Comparison of ENCODE assay signal across 8 cellular contexts in the genomic region with DNA sequence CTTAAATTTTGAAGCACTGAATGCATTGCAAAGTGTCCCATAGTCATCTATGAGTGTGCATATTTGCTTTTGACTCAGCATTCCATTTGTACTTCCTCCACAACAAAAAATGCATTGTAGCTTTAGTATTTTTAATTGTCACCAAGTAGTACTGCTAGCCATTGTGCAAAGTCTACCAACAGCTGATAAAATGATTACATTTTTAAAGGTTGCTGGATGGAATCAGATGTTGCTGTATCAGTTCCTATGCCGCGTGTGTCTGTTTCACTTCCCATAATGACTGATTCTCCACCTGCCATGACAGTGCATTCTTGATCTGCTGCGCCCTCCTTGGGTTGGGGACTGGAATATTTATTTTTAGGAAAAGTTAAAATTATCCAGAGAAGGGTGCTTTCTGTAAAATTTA. TPM values are rescaled to one million over a fixed set of nuclear protein-coding genes. Genes with fewer than 3 reads are reported as not detected.
A peak's percentile ranks its signal among the peaks of the same experiment; 100 is the strongest.
DNase-seq lines count a peak whose midpoint lies in the region; ATAC-seq and TF ChIP-seq lines count a peak whose summit lies in the region.

No MANE protein-coding gene starts in this region.

- H3K36me3 Mint-ChIP-seq in activated T-cell treated with anti-CD3 and anti-CD28 coated beads, Interleukin-2, amount 50 U/mL, for 4 hours (ENCODE audit: insufficient read depth): peaks cover 2% of the 10 kb centered on the region

- H3K9me3 Mint-ChIP-seq in activated T-cell treated with anti-CD3 and anti-CD28 coated beads, Interleukin-2, amount 50 U/mL, for 4 hours: no peaks in the 10 kb centered on the region

- H3K4me3 ChIP-seq in brain microvascular endothelial cell (ENCODE audit: low read depth, low read length): no peak overlapping the region

- no peaks in the 10 kb centered on the region for H3K36me3 ChIP-seq in brain microvascular endothelial cell (replicated peaks)

- TF ChIP-seq CTCF in brain microvascular endothelial cell (IDR thresholded peaks at IDR 0.05; ENCODE audit: low read depth, low read length, missing control alignments): no peak

- H3K27ac ChIP-seq in brain microvascular endothelial cell: no peak overlapping the region

- in situ Hi-C loops in brain microvascular endothelial cell (cut with HindIII; ENCODE audit: low pct_ligation_motif_present, low sequenced_read_pairs): no loop called here

- H3K4me1 Mint-ChIP-seq in activated T-cell treated with anti-CD3 and anti-CD28 coated beads, Interleukin-2, amount 50 U/mL, for 4 hours (ENCODE audit: low read depth): peaks cover 17% of the 10 kb centered on the region

- no peak overlapping the region for H3K4me3 Mint-ChIP-seq in activated T-cell treated with anti-CD3 and anti-CD28 coated beads, Interleukin-2, amount 50 U/mL, for 4 hours

- DNase-seq in A172 (ENCODE audit: low spot score): peak; percentile 6
- peak; percentile 96 for DNase-seq in SIG-M5 treated with dmso at 0.1 percent for 504 hours (lab: John Stamatoyannopoulos, UW; ENCODE audit: unreplicated experiment)
- DNase-seq in stimulated activated CD4-positive, alpha-beta T cell treated with anti-CD3 and anti-CD28 coated beads, Interleukin-2, amount 100 ng/mL, for 48 hours: no peak
- DNase-seq in brain microvascular endothelial cell: no peak
- no peak for DNase-seq in activated T-cell treated with anti-CD3 and anti-CD28 coated beads, Interleukin-2, amount 50 U/mL, for 4 hours
- no peak for DNase-seq in ecto neural progenitor cell (ENCODE audit: low spot score)

- peak; percentile 60 for ATAC-seq in GM19025 (IDR thresholded peaks at IDR 0.05; ENCODE audit: low read depth, unreplicated experiment)
- peak; percentile 77 for ATAC-seq in HG03045 (IDR thresholded peaks at IDR 0.05; ENCODE audit: unreplicated experiment)
- no peak for ATAC-seq in activated T-cell treated with anti-CD3 and anti-CD28 coated beads, Interleukin-2, amount 50 U/mL, for 4 hours

- H3K27me3 ChIP-seq in brain microvascular endothelial cell (replicated peaks): no peaks in the 10 kb centered on the region

- H3K27me3 Mint-ChIP-seq in activated T-cell treated with anti-CD3 and anti-CD28 coated beads, Interleukin-2, amount 50 U/mL, for 4 hours (ENCODE audit: low read depth): no peaks in the 10 kb centered on the region

RNA-seq across cellular contexts. Expression of a gene that starts 41.2 kb away (rescaled TPM):
- total RNA-seq in A172 (2014; rRNA removed; shearing (Covaris generic)): 5.7 and 5.9 TPM in 2 replicates
- 1 to 10 TPM; 3.8 to 4.7 (median 4.6) TPM for total RNA-seq in activated T-cell treated with anti-CD3 and anti-CD28 coated beads, Interleukin-2, amount 50 U/mL, for 4 hours

RNA-seq across cellular contexts. Expression of a gene that starts 42.3 kb away (rescaled TPM):
- total RNA-seq in A172 (2014; rRNA removed; shearing (Covaris generic)): 9.8 and 11.2 TPM in 2 replicates
- total RNA-seq in activated T-cell treated with anti-CD3 and anti-CD28 coated beads, Interleukin-2, amount 50 U/mL, for 4 hours: 1 to 10 TPM; 5.5 to 6.2 (median 6.0) TPM

Comparison
In these comparisons a context has a peak if more than half of its experiments do, and no peak if none do; other contexts are left out.
1. DNase-seq: peak in A172 (single experiment) and SIG-M5 treated with dmso at 0.1 percent for 504 hours (single experiment); none in stimulated activated CD4-positive, alpha-beta T cell treated with anti-CD3 and anti-CD28 coated beads, Interleukin-2, amount 100 ng/mL, for 48 hours (0 of 2), brain microvascular endothelial cell (single experiment), activated T-cell treated with anti-CD3 and anti-CD28 coated beads, Interleukin-2, amount 50 U/mL, for 4 hours (single experiment) and ecto neural progenitor cell (single experiment).
2. ATAC-seq: peak in GM19025 (single experiment) and HG03045 (single experiment); none in activated T-cell treated with anti-CD3 and anti-CD28 coated beads, Interleukin-2, amount 50 U/mL, for 4 hours (0 of 2).